Comparison of ENCODE assay signal across 1 cellular context in genomic region chr7:123845823-123846216, GRCh38.
TF ChIP-seq lines count a peak whose summit lies in the region.

No MANE protein-coding gene starts in this region.

TF ChIP-seq in HepG2, 621 proteins besides CTCF, POLR2A, EP300 and RAD21 (continued from another document):
- TF ChIP-seq GTF3A (CRISPR knock-in tag; conservative IDR thresholded peaks at IDR 0.05) (no peak), ZNF451 (CRISPR knock-in tag; IDR thresholded peaks at IDR 0.05) (no peak), ATF5 (CRISPR knock-in tag; IDR thresholded peaks at IDR 0.05; ENCODE audit: low read depth) (no peak), ISL2 (CRISPR knock-in tag; IDR thresholded peaks at IDR 0.05) (no peak), ZNF563 (CRISPR knock-in tag; IDR thresholded peaks at IDR 0.05) (no peak), MAFF (IDR thresholded peaks at IDR 0.05; ENCODE audit: low read depth, low read length) (no peak), ZNF772 (CRISPR knock-in tag; IDR thresholded peaks at IDR 0.05) (no peak), ZNF652 (CRISPR knock-in tag; IDR thresholded peaks at IDR 0.05; ENCODE audit: borderline replicate concordance, low read depth) (no peak), POLR2G (IDR thresholded peaks at IDR 0.05; ENCODE audit: low read depth, low read length) (no peak), TFAP4 (IDR thresholded peaks at IDR 0.05; ENCODE audit: borderline replicate concordance, low read depth) (no peak), ZNF687 (CRISPR knock-in tag; IDR thresholded peaks at IDR 0.05) (no peak), ZNF224 (CRISPR knock-in tag; IDR thresholded peaks at IDR 0.05) (no peak), KLF9 (CRISPR knock-in tag; IDR thresholded peaks at IDR 0.05; ENCODE audit: low read depth) (no peak), PCBP2 (optimal IDR thresholded peaks at IDR 0.05; ENCODE audit: low read depth, low read length, poor library complexity, severe bottlenecking) (no peak), ZSCAN20 (CRISPR knock-in tag; IDR thresholded peaks at IDR 0.05; ENCODE audit: borderline replicate concordance) (no peak), NFE2L2 (IDR thresholded peaks at IDR 0.05; ENCODE audit: low read length) (no peak), ZNF3 (CRISPR knock-in tag; IDR thresholded peaks at IDR 0.05) (no peak)
TF ChIP-seq in HepG2: peak in this region for 0.
